ENCODE assay signal across 24 cellular contexts in the genomic region with DNA sequence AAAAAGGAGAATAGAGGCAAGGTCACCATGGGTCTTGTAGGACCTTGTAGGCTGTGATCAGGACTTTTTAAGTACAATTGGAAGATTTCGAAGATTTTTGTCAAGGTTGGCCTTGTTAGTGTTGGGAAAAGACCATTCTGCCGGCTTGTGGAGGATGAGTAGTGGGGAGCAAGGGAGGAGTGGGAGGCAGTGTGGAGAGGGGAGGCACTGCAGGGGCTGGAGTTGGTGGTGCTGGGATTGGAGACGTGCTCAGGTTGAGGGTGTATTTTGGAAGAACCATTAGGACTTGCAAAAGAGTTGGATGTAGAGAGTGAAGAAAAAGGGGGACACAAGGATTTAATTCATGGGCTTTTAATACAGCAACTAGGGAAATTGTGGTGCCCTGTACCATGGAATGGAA.
"Had no signal": no experiment of that assay in that cellular context is flagged by ENCODE, and none has a peak within 500 bp of the region (broad histone marks: within the 10 kb centered on the region; RNA-seq: fewer than 3 reads in every experiment).

No MANE protein-coding gene starts in this region.

- H3K4me1 ChIP-seq: colonic mucosa, esophagus muscularis mucosa, esophagus squamous epithelium, foreskin keratinocyte, gastrocnemius medialis, gastroesophageal sphincter, heart left ventricle, heart right ventricle had no signal

- H3K4me2 ChIP-seq: hepatocyte had no signal

- H3K36me3 ChIP-seq: colonic mucosa, esophagus muscularis mucosa, esophagus squamous epithelium, gastrocnemius medialis, gastroesophageal sphincter, heart left ventricle, heart right ventricle had no signal

- ATAC-seq: effector memory CD8-positive, alpha-beta T cell; esophagus mucosa; foreskin keratinocyte; gastrocnemius medialis; gastroesophageal sphincter; heart left ventricle; heart right ventricle had no signal

- H3K27me3 ChIP-seq: colonic mucosa, esophagus muscularis mucosa, esophagus squamous epithelium, foreskin keratinocyte, gastrocnemius medialis, heart left ventricle, hepatocyte had no signal

- DNase-seq: colonic mucosa; cortex of kidney; dermis blood vessel endothelial cell; dorsolateral prefrontal cortex; effector CD4-positive, alpha-beta T cell; effector CD8-positive, alpha-beta T cell; effector memory CD4-positive, alpha-beta T cell; effector memory CD8-positive, alpha-beta T cell; endodermal cell; erythroblast; esophagus squamous epithelium; foreskin fibroblast; foreskin keratinocyte; foreskin melanocyte; gastrocnemius medialis; glutamatergic neuron; head of caudate nucleus; heart left ventricle; heart right ventricle had no signal

- H3K4me3 ChIP-seq: colonic mucosa, dorsolateral prefrontal cortex, esophagus muscularis mucosa, esophagus squamous epithelium, gastrocnemius medialis, gastroesophageal sphincter, heart left ventricle, heart right ventricle, hepatocyte had no signal

- H3K27ac ChIP-seq: colonic mucosa, dorsolateral prefrontal cortex, epithelial cell of prostate, esophagus muscularis mucosa, esophagus squamous epithelium, foreskin keratinocyte, gastrocnemius medialis, gastroesophageal sphincter, heart left ventricle, heart right ventricle, hepatocyte had no signal

- H3K9me3 ChIP-seq: colonic mucosa, esophagus muscularis mucosa, esophagus squamous epithelium, gastrocnemius medialis, gastroesophageal sphincter, heart left ventricle, heart right ventricle had no signal
